ENCODE assay signal across 15 cellular contexts in the genomic region with DNA sequence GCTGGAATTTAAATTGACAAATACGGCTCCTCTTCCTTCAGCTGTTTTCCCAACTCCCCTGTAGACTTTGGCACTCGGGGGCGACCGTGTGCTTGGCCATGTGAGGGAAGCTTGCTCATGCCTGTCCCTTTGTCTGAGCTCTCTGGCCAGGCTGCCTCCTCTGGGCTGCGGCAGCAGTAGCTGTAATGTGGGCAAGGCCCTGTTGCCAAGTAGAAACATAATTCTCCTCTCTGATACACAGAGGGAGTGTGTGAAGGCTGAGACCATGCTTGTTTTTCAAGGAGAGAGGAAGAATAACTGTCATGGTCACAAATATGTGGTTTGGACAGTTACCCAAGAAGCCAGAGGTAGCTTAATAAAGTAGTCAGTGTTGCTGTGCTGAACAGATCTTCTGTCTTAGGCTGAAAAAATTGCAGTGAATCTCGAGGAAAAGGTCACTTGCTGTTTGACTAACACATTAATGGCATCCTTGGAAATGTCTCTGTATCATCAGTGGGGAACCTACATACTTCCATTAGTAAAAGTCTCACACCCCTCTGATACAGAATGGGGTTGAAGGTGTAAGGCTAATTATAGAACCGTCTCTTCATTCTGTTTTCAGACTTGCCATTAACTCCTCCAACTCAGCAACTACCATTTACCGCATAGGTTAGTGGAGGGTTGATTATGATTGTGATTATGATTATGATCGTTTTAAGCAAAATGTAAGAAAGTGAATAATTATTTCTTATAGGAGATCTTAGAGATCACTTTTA.
A peak's percentile ranks its signal among the peaks of the same experiment; 100 is the strongest.
DNase-seq lines count a peak whose midpoint lies in the region; ATAC-seq and TF ChIP-seq lines count a peak whose summit lies in the region.
"Had no signal": no experiment of that assay in that cellular context is flagged by ENCODE, and none has a peak within 500 bp of the region (broad histone marks: within the 10 kb centered on the region; RNA-seq: fewer than 3 reads in every experiment).

No MANE protein-coding gene starts in this region.

- ATAC-seq in left ventricle myocardium superior (peak; percentile 82), GM21529 (IDR thresholded peaks at IDR 0.05; ENCODE audit: unreplicated experiment) (no peak), HG03159 (IDR thresholded peaks at IDR 0.05; ENCODE audit: unreplicated experiment) (no peak), GM18907 (IDR thresholded peaks at IDR 0.05; ENCODE audit: unreplicated experiment) (no peak)
- ATAC-seq: activated T-helper 17 cell treated with anti-CD3 and anti-CD28 coated beads, Interleukin-2, amount 50 U/mL, for 72 hours; CD8-positive, alpha-beta T cell; foreskin keratinocyte had no signal

- DNase-seq in GM03348 (ENCODE audit: low spot score) (peak; percentile 21), RPMI7951 (ENCODE audit: low read depth) (peak; percentile 73), left ventricle myocardium superior (peak; percentile 38), progenitor cell of endocrine pancreas (ENCODE audit: low spot score, unreplicated experiment) (no peak), NCI-H146 (lab: John Stamatoyannopoulos, UW) (no peak)
- DNase-seq: activated CD4-positive, alpha-beta T cell treated with anti-CD3 and anti-CD28 coated beads for 48 hours; CD8-positive, alpha-beta T cell; foreskin keratinocyte; NCI-H774; small intestine had no signal

- H3K4me3 Mint-ChIP-seq in progenitor cell of endocrine pancreas (ENCODE audit: low read depth) = no peak overlapping the region
- H3K4me3 Mint-ChIP-seq: activated T-helper 17 cell treated with anti-CD3 and anti-CD28 coated beads, Interleukin-2, amount 50 U/mL, for 72 hours; CD8-positive, alpha-beta T cell; memory B cell had no signal

- H3K36me3 Mint-ChIP-seq in progenitor cell of endocrine pancreas (ENCODE audit: insufficient read depth) = peaks cover 34% of the 10 kb centered on the region
- H3K36me3 Mint-ChIP-seq: CD8-positive, alpha-beta T cell had no signal

- peak overlapping the region; percentile 86 for H3K27ac Mint-ChIP-seq in progenitor cell of endocrine pancreas
- H3K27ac Mint-ChIP-seq: activated T-helper 17 cell treated with anti-CD3 and anti-CD28 coated beads, Interleukin-2, amount 50 U/mL, for 72 hours; CD8-positive, alpha-beta T cell; memory B cell had no signal

- no peaks in the 10 kb centered on the region for H3K9me3 Mint-ChIP-seq in progenitor cell of endocrine pancreas (ENCODE audit: low read depth)
- H3K9me3 Mint-ChIP-seq: activated T-helper 17 cell treated with anti-CD3 and anti-CD28 coated beads, Interleukin-2, amount 50 U/mL, for 72 hours; CD8-positive, alpha-beta T cell; memory B cell had no signal

- TF ChIP-seq CTCF in progenitor cell of endocrine pancreas (IDR thresholded peaks at IDR 0.05; ENCODE audit: unreplicated experiment) = no peak

- intact Hi-C loops in left ventricle myocardium superior (cut with micrococcal nuclease) = no loop called here

- no peaks in the 10 kb centered on the region for H3K27me3 Mint-ChIP-seq in progenitor cell of endocrine pancreas
- H3K27me3 Mint-ChIP-seq: memory B cell had no signal

- peaks cover 1% of the 10 kb centered on the region for H3K4me1 Mint-ChIP-seq in progenitor cell of endocrine pancreas (ENCODE audit: low read depth)
- H3K4me1 Mint-ChIP-seq: activated T-helper 17 cell treated with anti-CD3 and anti-CD28 coated beads, Interleukin-2, amount 50 U/mL, for 72 hours; memory B cell had no signal

Comparison
In these comparisons a context has a peak if more than half of its experiments do, and no peak if none do; other contexts are left out.
1. DNase-seq: peak in GM03348 (single experiment), RPMI7951 (single experiment) and left ventricle myocardium superior (single experiment); none in progenitor cell of endocrine pancreas (single experiment) and NCI-H146 (single experiment).